1 cellular context compared by ENCODE assay signal in the genomic region with DNA sequence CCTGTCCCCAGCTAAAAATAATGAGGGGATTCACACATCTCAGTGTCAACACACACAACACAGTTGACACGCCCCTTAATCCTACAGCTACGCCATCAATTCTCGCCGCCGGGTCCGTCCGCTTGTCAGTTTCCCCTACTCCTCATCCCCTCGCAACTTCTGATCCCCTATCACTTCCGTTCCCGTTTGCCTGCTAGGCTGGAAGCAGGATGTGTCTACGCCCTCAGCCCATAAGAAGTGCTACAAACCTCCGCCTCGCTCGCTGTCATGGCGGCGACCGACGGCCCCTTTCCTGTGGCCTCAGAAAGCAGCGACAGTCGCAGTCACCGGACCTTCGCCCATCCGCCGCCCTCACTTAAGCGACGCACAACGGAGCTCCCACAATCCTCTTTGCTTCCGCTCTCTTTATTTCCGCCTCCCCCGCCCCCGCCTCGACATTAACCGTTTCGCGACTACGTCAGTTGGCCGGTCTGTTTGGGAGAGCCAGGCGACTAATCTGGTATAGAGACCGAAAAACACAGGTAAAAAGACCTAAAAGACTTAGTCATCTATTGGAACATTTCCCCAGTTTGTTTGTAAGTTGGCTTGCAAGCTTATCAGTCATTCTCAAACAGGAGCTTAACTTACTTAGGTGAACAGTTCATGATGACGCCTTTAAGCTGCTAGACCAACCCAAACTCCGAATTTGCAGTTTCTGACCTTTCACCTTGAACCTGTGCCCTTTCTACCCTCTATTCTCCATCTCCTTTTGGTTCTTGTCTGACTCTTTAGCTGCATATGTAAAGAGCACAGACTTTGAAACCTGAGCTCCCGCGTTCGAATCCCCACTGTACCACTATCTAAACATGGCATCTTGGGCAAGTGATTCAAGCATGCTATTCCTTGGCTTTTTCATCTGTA.
A peak's percentile ranks its signal among the peaks of the same experiment; 100 is the strongest.
TF ChIP-seq lines count a peak whose summit lies in the region.

A gene with protein sequence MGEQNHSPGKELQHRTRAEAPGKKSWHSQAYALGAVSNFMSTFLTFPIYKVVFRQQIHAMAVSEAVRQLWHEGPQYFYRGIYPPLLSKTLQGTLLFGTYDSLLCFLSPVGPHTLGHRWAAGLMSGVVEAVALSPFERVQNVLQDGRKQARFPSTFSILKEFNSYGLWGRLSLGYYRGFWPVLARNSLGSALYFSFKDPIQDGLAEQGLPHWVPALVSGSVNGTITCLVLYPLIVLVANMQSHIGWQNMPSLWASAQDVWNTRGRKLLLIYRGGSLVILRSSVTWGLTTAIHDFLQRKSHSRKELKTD (minus strand): TSS at position 380 of the 900 bp plus-strand sequence. CDS start 51,752 bp downstream, outside the sequence.

TF ChIP-seq in HepG2, 621 proteins besides CTCF, POLR2A, EP300 and RAD21 (continued from another document and continues in another):
- TF ChIP-seq MXD3 (CRISPR knock-in tag; IDR thresholded peaks at IDR 0.05) (no peak), ZFP41 (CRISPR knock-in tag; IDR thresholded peaks at IDR 0.05; ENCODE audit: borderline replicate concordance) (no peak), NCOR1 (IDR thresholded peaks at IDR 0.05; ENCODE audit: borderline replicate concordance, low read length) (no peak; the same call in 1 of the 2 replicates), MAFG (CRISPR knock-in tag; IDR thresholded peaks at IDR 0.05) (no peak), ZNF670 (CRISPR knock-in tag; IDR thresholded peaks at IDR 0.05; ENCODE audit: borderline replicate concordance) (no peak), AHR (CRISPR knock-in tag; IDR thresholded peaks at IDR 0.05) (no peak), IKZF1 (IDR thresholded peaks at IDR 0.05) (no peak), ZNF431 (CRISPR knock-in tag; IDR thresholded peaks at IDR 0.05; ENCODE audit: borderline replicate concordance, low read depth) (no peak), ELF1 (CRISPR knock-in tag; IDR thresholded peaks at IDR 0.05) (peak; percentile 75), SMC3 (IDR thresholded peaks at IDR 0.05; ENCODE audit: low read length) (no peak), ZNF468 (CRISPR knock-in tag; IDR thresholded peaks at IDR 0.05) (no peak), ZNF329 (CRISPR knock-in tag; IDR thresholded peaks at IDR 0.05; ENCODE audit: low read depth) (no peak), PHF21A (CRISPR knock-in tag; IDR thresholded peaks at IDR 0.05) (peak; percentile 50; the same call in 1 of the 2 replicates), MAFF (IDR thresholded peaks at IDR 0.05; ENCODE audit: low read depth, low read length) (no peak), SMAD9 (CRISPR knock-in tag; IDR thresholded peaks at IDR 0.05) (no peak), CEBPG (CRISPR knock-in tag; IDR thresholded peaks at IDR 0.05) (no peak), ZSCAN29 (CRISPR knock-in tag; conservative IDR thresholded peaks at IDR 0.05) (no peak), GATAD2A (CRISPR knock-in tag; IDR thresholded peaks at IDR 0.05) (no peak; the same call in 1 of the 2 replicates), CBX1 (IDR thresholded peaks at IDR 0.05; ENCODE audit: low read depth) (no peak), ZNF10 (CRISPR knock-in tag; IDR thresholded peaks at IDR 0.05; ENCODE audit: borderline replicate concordance, low read depth) (no peak), KDM3A (CRISPR knock-in tag; IDR thresholded peaks at IDR 0.05; ENCODE audit: low read depth) (0 out of 2 replicates have a peak, but pooled peaks have one; percentile 49), ZNF317 (CRISPR knock-in tag; IDR thresholded peaks at IDR 0.05) (no peak), KIAA2018 (CRISPR knock-in tag; IDR thresholded peaks at IDR 0.05; ENCODE audit: borderline replicate concordance) (no peak), ZNF343 (CRISPR knock-in tag; IDR thresholded peaks at IDR 0.05) (no peak), GLMP (CRISPR knock-in tag; IDR thresholded peaks at IDR 0.05; ENCODE audit: borderline replicate concordance) (no peak), NCOA5 (CRISPR knock-in tag; IDR thresholded peaks at IDR 0.05) (no peak), ZBTB20 (CRISPR knock-in tag; IDR thresholded peaks at IDR 0.05; ENCODE audit: borderline replicate concordance, low read depth) (no peak; the same call in 1 of the 2 replicates), RELA (CRISPR knock-in tag; IDR thresholded peaks at IDR 0.05) (no peak), ZBTB39 (CRISPR knock-in tag; IDR thresholded peaks at IDR 0.05) (no peak), MIXL1 (CRISPR knock-in tag; IDR thresholded peaks at IDR 0.05) (no peak), SOX5 (CRISPR knock-in tag; IDR thresholded peaks at IDR 0.05; ENCODE audit: borderline replicate concordance) (0 out of 2 replicates have a peak, but pooled peaks have one; percentile 18), FOXP4 (CRISPR knock-in tag; IDR thresholded peaks at IDR 0.05) (no peak)
- TF ChIP-seq, protein P1, sequence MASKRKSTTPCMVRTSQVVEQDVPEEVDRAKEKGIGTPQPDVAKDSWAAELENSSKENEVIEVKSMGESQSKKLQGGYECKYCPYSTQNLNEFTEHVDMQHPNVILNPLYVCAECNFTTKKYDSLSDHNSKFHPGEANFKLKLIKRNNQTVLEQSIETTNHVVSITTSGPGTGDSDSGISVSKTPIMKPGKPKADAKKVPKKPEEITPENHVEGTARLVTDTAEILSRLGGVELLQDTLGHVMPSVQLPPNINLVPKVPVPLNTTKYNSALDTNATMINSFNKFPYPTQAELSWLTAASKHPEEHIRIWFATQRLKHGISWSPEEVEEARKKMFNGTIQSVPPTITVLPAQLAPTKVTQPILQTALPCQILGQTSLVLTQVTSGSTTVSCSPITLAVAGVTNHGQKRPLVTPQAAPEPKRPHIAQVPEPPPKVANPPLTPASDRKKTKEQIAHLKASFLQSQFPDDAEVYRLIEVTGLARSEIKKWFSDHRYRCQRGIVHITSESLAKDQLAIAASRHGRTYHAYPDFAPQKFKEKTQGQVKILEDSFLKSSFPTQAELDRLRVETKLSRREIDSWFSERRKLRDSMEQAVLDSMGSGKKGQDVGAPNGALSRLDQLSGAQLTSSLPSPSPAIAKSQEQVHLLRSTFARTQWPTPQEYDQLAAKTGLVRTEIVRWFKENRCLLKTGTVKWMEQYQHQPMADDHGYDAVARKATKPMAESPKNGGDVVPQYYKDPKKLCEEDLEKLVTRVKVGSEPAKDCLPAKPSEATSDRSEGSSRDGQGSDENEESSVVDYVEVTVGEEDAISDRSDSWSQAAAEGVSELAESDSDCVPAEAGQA (IDR thresholded peaks at IDR 0.05; ENCODE audit: low read depth), result peak; percentile 80
- TF ChIP-seq, protein P1 (CRISPR knock-in tag; IDR thresholded peaks at IDR 0.05; ENCODE audit: borderline replicate concordance), result no peak
